ENCODE assay signal across 26 cellular contexts in genomic region chr4:48645225-48645794, GRCh38.
"Had no signal": no experiment of that assay in that cellular context is flagged by ENCODE, and none has a peak within 500 bp of the region (broad histone marks: within the 10 kb centered on the region; RNA-seq: fewer than 3 reads in every experiment).

No MANE protein-coding gene starts in this region.

- H2AFZ ChIP-seq: hepatocyte, neural progenitor cell had no signal

- H3K27ac ChIP-seq: adrenal gland, ascending aorta, esophagus muscularis mucosa, gastroesophageal sphincter, hepatocyte, lower lobe of right lung, neural progenitor cell, stomach, tibial nerve had no signal

- ATAC-seq: activated CD4-positive, alpha-beta T cell treated with anti-CD3 and anti-CD28 coated beads for 36 hours; gastroesophageal sphincter; left lobe of liver; lower lobe of right lung; natural killer cell; right cardiac atrium; stimulated activated naive B cell treated with anti-CD40 and anti-IgM and Interleukin-4, amounts not matched to agents 10 μg/mL and 1 μg/mL and 100 μg/mL, for 72 hours; T-cell had no signal

- H3K9me3 ChIP-seq: adrenal gland, ascending aorta, esophagus muscularis mucosa, gastroesophageal sphincter, lower lobe of right lung, stomach, tibial nerve had no signal

- DNase-seq: activated B cell treated with CpG ODN at 0.5 μM for 24 hours; activated CD4-positive, alpha-beta T cell treated with anti-CD3 and anti-CD28 coated beads for 36 hours; activated effector memory CD4-positive, alpha-beta T cell treated with Interleukin-2 at 50 U/mL for 16 hours; activated naive CD4-positive, alpha-beta T cell treated with Interleukin-2 at 50 U/mL for 16 hours; activated T-cell treated with anti-CD3 and anti-CD28 coated beads for 4 hours; adrenal gland; caudate nucleus; cortex of kidney; endodermal cell; lower lobe of right lung; mesenchymal stem cell; natural killer cell; posterior cingulate gyrus; right cardiac atrium; stimulated activated CD4-positive, alpha-beta T cell treated with anti-CD3 and anti-CD28 coated beads, Interleukin-15, amount 100 ng/mL, for 24 hours; stimulated activated CD4-positive, alpha-beta T cell treated with anti-CD3 and anti-CD28 coated beads, Interleukin-2, amount 100 ng/mL, for 24 hours; stimulated activated naive B cell treated with anti-CD40 and anti-IgM and Interleukin-4, amounts not matched to agents 10 μg/mL and 1 μg/mL and 100 μg/mL, for 72 hours; stomach; T-cell had no signal

- H3K9ac ChIP-seq: neural progenitor cell had no signal

- H3K36me3 ChIP-seq: adrenal gland, ascending aorta, esophagus muscularis mucosa, gastroesophageal sphincter, lower lobe of right lung, neural progenitor cell, stomach, tibial nerve had no signal

- H3K4me3 ChIP-seq: adrenal gland, ascending aorta, esophagus muscularis mucosa, gastroesophageal sphincter, hepatocyte, lower lobe of right lung, neural progenitor cell, stomach, tibial nerve had no signal

- H3K4me2 ChIP-seq: hepatocyte, neural progenitor cell had no signal

- H3K27me3 ChIP-seq: adrenal gland, ascending aorta, esophagus muscularis mucosa, gastroesophageal sphincter, hepatocyte, neural progenitor cell, stomach, tibial nerve had no signal
